Comparison of ENCODE assay signal across 7 cellular contexts in genomic region chr12:128259556-128260070, GRCh38.
DNase-seq lines count a peak whose midpoint lies in the region; ATAC-seq and TF ChIP-seq lines count a peak whose summit lies in the region.

No MANE protein-coding gene starts in this region.

- ATAC-seq in GM21423 (IDR thresholded peaks at IDR 0.05; ENCODE audit: unreplicated experiment) (no peak), HG03025 (IDR thresholded peaks at IDR 0.05; ENCODE audit: low FRiP score, unreplicated experiment) (no peak)

- peak; percentile 71 for TF ChIP-seq CTCF in GM12873 (IDR thresholded peaks at IDR 0.05; ENCODE audit: insufficient read depth, low read depth, low read length, missing control alignments)

- peak; percentile 52 for DNase-seq in NCI-H1092 (lab: John Stamatoyannopoulos, UW)
- peak; percentile 52 for DNase-seq in astrocyte of the hippocampus (ENCODE audit: low read depth, low spot score)
- no peak for DNase-seq in GM19240 (ENCODE audit: insufficient read length, low spot score)

- peak overlapping the region; percentile 58 for H3K27ac ChIP-seq in layer of hippocampus (ENCODE audit: low read depth, low read length)

- H3K27me3 ChIP-seq in layer of hippocampus (ENCODE audit: control insufficient read depth, insufficient read depth, low read length), result no peaks in the 10 kb centered on the region
